In the genomic region with DNA sequence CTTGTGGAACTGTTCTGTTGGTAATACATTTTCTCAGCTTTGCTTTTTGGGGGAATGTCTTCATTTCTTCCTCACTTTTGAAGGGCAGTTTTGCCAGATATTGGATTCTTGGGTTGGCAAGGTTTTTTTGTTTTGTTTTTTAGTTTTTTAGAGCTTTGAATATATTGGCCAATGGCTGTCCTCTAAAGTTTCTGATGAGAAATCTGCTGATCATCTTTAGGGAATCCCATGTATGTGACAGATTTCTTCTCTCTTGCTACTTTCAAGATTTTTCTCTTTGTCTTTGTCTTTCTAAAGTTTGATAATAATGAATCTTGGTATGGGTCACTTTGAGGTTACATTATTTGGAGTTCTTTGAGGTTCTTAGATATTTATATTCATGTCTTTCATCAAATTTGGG, we compare ENCODE assay signal across 38 cellular contexts.
"Had no signal": no experiment of that assay in that cellular context is flagged by ENCODE, and none has a peak within 500 bp of the region (broad histone marks: within the 10 kb centered on the region; RNA-seq: fewer than 3 reads in every experiment).

No MANE protein-coding gene starts in this region.

- H3K4me3 ChIP-seq: adrenal gland, ascending aorta, body of pancreas, breast epithelium, cardiac muscle cell had no signal

- H3K27ac ChIP-seq: adrenal gland, ascending aorta, body of pancreas, brain microvascular endothelial cell, breast epithelium, cardiac muscle cell had no signal

- H3K27me3 ChIP-seq: adrenal gland, ascending aorta, body of pancreas, brain microvascular endothelial cell, breast epithelium, cardiac muscle cell had no signal

- DNase-seq: activated effector memory CD4-positive, alpha-beta T cell treated with anti-CD3 and anti-CD28 coated beads, Interleukin-2, amount 50 U/mL, for 16 hours; activated effector memory CD4-positive, alpha-beta T cell treated with Interleukin-2 at 50 U/mL for 16 hours; activated gamma-delta T cell; activated gamma-delta T cell treated with Interleukin-2 at 50 U/mL for 16 hours; activated naive CD4-positive, alpha-beta T cell; activated naive CD4-positive, alpha-beta T cell treated with anti-CD3 and anti-CD28 coated beads for 36 hours; activated naive CD4-positive, alpha-beta T cell treated with anti-CD3 and anti-CD28 coated beads, Interleukin-2, amount 10 ng/mL, durations not matched to agents 7 days and 5 days; activated naive CD4-positive, alpha-beta T cell treated with anti-CD3 and anti-CD28 coated beads, Interleukin-2, amount 50 U/mL, for 16 hours; activated naive CD4-positive, alpha-beta T cell treated with Interleukin-2 at 50 U/mL for 16 hours; activated naive CD8-positive, alpha-beta T cell treated with anti-CD3 and anti-CD28 coated beads for 36 hours; activated naive CD8-positive, alpha-beta T cell treated with anti-CD3 and anti-CD28 coated beads, Interleukin-2, amount 10 ng/mL, durations not matched to agents 7 days and 5 days; activated naive CD8-positive, alpha-beta T cell treated with anti-CD3 and anti-CD28 coated beads, Interleukin-2, amount 50 U/mL, for 24 hours; activated T-cell treated with anti-CD3 and anti-CD28 coated beads for 4 hours; activated T-cell treated with anti-CD3 and anti-CD28 coated beads, Interleukin-2, amount 50 U/mL, for 1 hour; activated T-cell treated with anti-CD3 and anti-CD28 coated beads, Interleukin-2, amount 50 U/mL, for 24 hours; activated T-cell treated with anti-CD3 and anti-CD28 coated beads, Interleukin-2, amount 50 U/mL, for 4 hours; activated T-cell treated with anti-CD3 and anti-CD28 coated beads, Interleukin-2, amount 50 U/mL, for 48 hours; adrenal gland; amniotic stem cell; amygdala; anterior cingulate cortex; aorta; body of pancreas; brain microvascular endothelial cell; caudate nucleus; central memory CD4-positive, alpha-beta T cell; cerebellar nuclear complex had no signal

- H3K27me3 Mint-ChIP-seq: activated naive CD4-positive, alpha-beta T cell treated with anti-CD3 and anti-CD28 coated beads, Interleukin-2, amount 10 ng/mL, durations not matched to agents 7 days and 5 days; activated naive CD4-positive, alpha-beta T cell treated with anti-CD3 and anti-CD28 coated beads, Interleukin-2, amount 50 U/mL, for 24 hours; activated naive CD8-positive, alpha-beta T cell; activated naive CD8-positive, alpha-beta T cell treated with anti-CD3 and anti-CD28 coated beads for 36 hours; activated naive CD8-positive, alpha-beta T cell treated with anti-CD3 and anti-CD28 coated beads, Interleukin-2, amount 10 ng/mL, durations not matched to agents 7 days and 5 days; activated naive CD8-positive, alpha-beta T cell treated with anti-CD3 and anti-CD28 coated beads, Interleukin-2, amount 50 U/mL, for 24 hours; activated T-cell treated with anti-CD3 and anti-CD28 coated beads, Interleukin-2, amount 50 U/mL, for 24 hours; activated T-helper 17 cell treated with anti-CD3 and anti-CD28 coated beads, Interleukin-2, amount 50 U/mL, for 72 hours; central memory CD8-positive, alpha-beta T cell had no signal

- H3K4me3 Mint-ChIP-seq: activated naive CD4-positive, alpha-beta T cell treated with anti-CD3 and anti-CD28 coated beads for 36 hours; activated naive CD4-positive, alpha-beta T cell treated with anti-CD3 and anti-CD28 coated beads, Interleukin-2, amount 10 ng/mL, durations not matched to agents 7 days and 5 days; activated naive CD4-positive, alpha-beta T cell treated with anti-CD3 and anti-CD28 coated beads, Interleukin-2, amount 50 U/mL, for 24 hours; activated naive CD8-positive, alpha-beta T cell; activated naive CD8-positive, alpha-beta T cell treated with anti-CD3 and anti-CD28 coated beads for 36 hours; activated naive CD8-positive, alpha-beta T cell treated with anti-CD3 and anti-CD28 coated beads, Interleukin-2, amount 10 ng/mL, durations not matched to agents 7 days and 5 days; activated naive CD8-positive, alpha-beta T cell treated with anti-CD3 and anti-CD28 coated beads, Interleukin-2, amount 50 U/mL, for 24 hours; activated T-cell treated with anti-CD3 and anti-CD28 coated beads, Interleukin-2, amount 50 U/mL, for 24 hours; activated T-cell treated with anti-CD3 and anti-CD28 coated beads, Interleukin-2, amount 50 U/mL, for 4 hours; activated T-helper 1 cell treated with anti-CD3 and anti-CD28 coated beads, Interleukin-12 subunit alpha, Interleukin-12 subunit beta, Interleukin-2, Interleukin-4 antibody, amounts not matched to agents 30 ng/mL and 10 ng/mL and 1 ng/mL, durations not matched to agents 14 hours and 24 hours and 36 hours; activated T-helper 17 cell treated with anti-CD3 and anti-CD28 coated beads, Interleukin-2, amount 50 U/mL, for 72 hours; brain; central memory CD8-positive, alpha-beta T cell had no signal

- H3K36me3 Mint-ChIP-seq: activated naive CD4-positive, alpha-beta T cell treated with anti-CD3 and anti-CD28 coated beads, Interleukin-2, amount 10 ng/mL, durations not matched to agents 7 days and 5 days; activated naive CD8-positive, alpha-beta T cell; activated naive CD8-positive, alpha-beta T cell treated with anti-CD3 and anti-CD28 coated beads for 36 hours; activated naive CD8-positive, alpha-beta T cell treated with anti-CD3 and anti-CD28 coated beads, Interleukin-2, amount 10 ng/mL, durations not matched to agents 7 days and 5 days had no signal

- H3K4me1 Mint-ChIP-seq: activated naive CD4-positive, alpha-beta T cell treated with anti-CD3 and anti-CD28 coated beads, Interleukin-2, amount 10 ng/mL, durations not matched to agents 7 days and 5 days; activated naive CD4-positive, alpha-beta T cell treated with anti-CD3 and anti-CD28 coated beads, Interleukin-2, amount 50 U/mL, for 24 hours; activated naive CD8-positive, alpha-beta T cell treated with anti-CD3 and anti-CD28 coated beads for 36 hours; activated naive CD8-positive, alpha-beta T cell treated with anti-CD3 and anti-CD28 coated beads, Interleukin-2, amount 10 ng/mL, durations not matched to agents 7 days and 5 days; activated naive CD8-positive, alpha-beta T cell treated with anti-CD3 and anti-CD28 coated beads, Interleukin-2, amount 50 U/mL, for 24 hours; activated T-helper 17 cell treated with anti-CD3 and anti-CD28 coated beads, Interleukin-2, amount 50 U/mL, for 72 hours; brain; central memory CD8-positive, alpha-beta T cell had no signal

- H3K4me1 ChIP-seq: adrenal gland, body of pancreas, breast epithelium had no signal

- H3K36me3 ChIP-seq: adrenal gland, ascending aorta, brain microvascular endothelial cell, breast epithelium, cardiac muscle cell had no signal

- ATAC-seq: activated naive CD4-positive, alpha-beta T cell treated with anti-CD3 and anti-CD28 coated beads, Interleukin-2, amount 50 U/mL, for 72 hours; activated naive CD8-positive, alpha-beta T cell treated with anti-CD3 and anti-CD28 coated beads, Interleukin-2, amount 50 U/mL, for 24 hours; activated T-cell treated with anti-CD3 and anti-CD28 coated beads, Interleukin-2, amount 50 U/mL, for 4 hours; activated T-helper 17 cell treated with anti-CD3 and anti-CD28 coated beads, Interleukin-2, amount 50 U/mL, for 72 hours; body of pancreas had no signal

- H3K27ac Mint-ChIP-seq: activated naive CD4-positive, alpha-beta T cell treated with anti-CD3 and anti-CD28 coated beads for 36 hours; activated naive CD4-positive, alpha-beta T cell treated with anti-CD3 and anti-CD28 coated beads, Interleukin-2, amount 10 ng/mL, durations not matched to agents 7 days and 5 days; activated naive CD4-positive, alpha-beta T cell treated with anti-CD3 and anti-CD28 coated beads, Interleukin-2, amount 50 U/mL, for 24 hours; activated naive CD4-positive, alpha-beta T cell treated with anti-CD3 and anti-CD28 coated beads, Interleukin-2, amount 50 U/mL, for 72 hours; activated naive CD8-positive, alpha-beta T cell; activated naive CD8-positive, alpha-beta T cell treated with anti-CD3 and anti-CD28 coated beads for 36 hours; activated naive CD8-positive, alpha-beta T cell treated with anti-CD3 and anti-CD28 coated beads, Interleukin-2, amount 10 ng/mL, durations not matched to agents 7 days and 5 days; activated naive CD8-positive, alpha-beta T cell treated with anti-CD3 and anti-CD28 coated beads, Interleukin-2, amount 50 U/mL, for 24 hours; activated T-cell treated with anti-CD3 and anti-CD28 coated beads, Interleukin-2, amount 50 U/mL, for 24 hours; activated T-helper 1 cell treated with anti-CD3 and anti-CD28 coated beads, Interleukin-12 subunit alpha, Interleukin-12 subunit beta, Interleukin-2, Interleukin-4 antibody, amounts not matched to agents 30 ng/mL and 10 ng/mL and 1 ng/mL, durations not matched to agents 14 hours and 24 hours and 36 hours; activated T-helper 17 cell treated with anti-CD3 and anti-CD28 coated beads, Interleukin-2, amount 50 U/mL, for 72 hours; activated T-helper 2 cell treated with anti-CD3 and anti-CD28 coated beads, Interferon-gamma antibody, Interleukin-2, Interleukin-4, amounts not matched to agents 10 μg/mL and 5 μg/mL and 100 μg/mL, durations not matched to agents 14 hours and 24 hours and 36 hours; brain had no signal
